1 cellular context compared by ENCODE assay signal in the genomic region with DNA sequence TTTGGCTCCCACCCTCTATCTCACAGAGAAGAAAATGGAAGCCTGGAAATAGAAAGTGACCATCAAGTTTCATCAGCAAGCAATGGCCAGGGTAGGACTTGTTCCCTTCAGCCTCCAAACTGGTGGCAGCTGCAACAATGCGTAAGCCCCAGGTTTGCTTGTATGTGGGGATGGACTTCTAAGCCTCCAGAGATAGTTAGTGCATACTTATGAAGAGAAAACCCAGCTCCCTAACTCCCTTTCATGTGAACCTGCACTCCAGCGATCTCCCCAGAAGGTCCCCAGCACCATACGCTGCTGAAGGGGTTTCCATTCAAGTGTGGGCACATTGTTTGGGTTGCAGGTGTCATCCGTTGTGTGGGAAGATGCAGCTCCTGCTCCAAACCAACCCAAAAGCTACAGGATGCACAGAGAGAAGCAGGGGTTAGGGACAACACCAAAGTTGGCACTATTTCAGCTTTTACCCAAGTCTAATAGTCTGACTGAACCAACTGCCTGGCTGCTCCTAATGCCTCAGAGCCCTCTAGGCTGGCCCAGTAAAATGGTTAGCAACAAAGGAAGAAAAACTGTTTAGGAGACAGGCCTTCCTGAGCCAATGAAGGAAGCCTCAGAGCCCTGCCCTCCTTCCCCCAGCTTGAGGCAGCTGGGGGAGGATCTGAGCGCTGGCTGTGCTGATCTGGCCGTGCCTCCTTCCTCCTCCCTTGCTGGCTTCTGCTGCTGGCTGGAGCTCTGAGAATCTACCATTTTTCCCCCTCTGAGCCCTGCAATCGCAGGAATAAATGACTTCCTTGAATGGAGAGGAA.
TF ChIP-seq lines count a peak whose summit lies in the region.

No MANE protein-coding gene starts in this region.

TF ChIP-seq in HepG2, 621 proteins besides CTCF, POLR2A, EP300 and RAD21 (continued from another document):
- TF ChIP-seq, protein P1, sequence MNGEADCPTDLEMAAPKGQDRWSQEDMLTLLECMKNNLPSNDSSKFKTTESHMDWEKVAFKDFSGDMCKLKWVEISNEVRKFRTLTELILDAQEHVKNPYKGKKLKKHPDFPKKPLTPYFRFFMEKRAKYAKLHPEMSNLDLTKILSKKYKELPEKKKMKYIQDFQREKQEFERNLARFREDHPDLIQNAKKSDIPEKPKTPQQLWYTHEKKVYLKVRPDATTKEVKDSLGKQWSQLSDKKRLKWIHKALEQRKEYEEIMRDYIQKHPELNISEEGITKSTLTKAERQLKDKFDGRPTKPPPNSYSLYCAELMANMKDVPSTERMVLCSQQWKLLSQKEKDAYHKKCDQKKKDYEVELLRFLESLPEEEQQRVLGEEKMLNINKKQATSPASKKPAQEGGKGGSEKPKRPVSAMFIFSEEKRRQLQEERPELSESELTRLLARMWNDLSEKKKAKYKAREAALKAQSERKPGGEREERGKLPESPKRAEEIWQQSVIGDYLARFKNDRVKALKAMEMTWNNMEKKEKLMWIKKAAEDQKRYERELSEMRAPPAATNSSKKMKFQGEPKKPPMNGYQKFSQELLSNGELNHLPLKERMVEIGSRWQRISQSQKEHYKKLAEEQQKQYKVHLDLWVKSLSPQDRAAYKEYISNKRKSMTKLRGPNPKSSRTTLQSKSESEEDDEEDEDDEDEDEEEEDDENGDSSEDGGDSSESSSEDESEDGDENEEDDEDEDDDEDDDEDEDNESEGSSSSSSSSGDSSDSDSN (CRISPR knock-in tag; IDR thresholded peaks at IDR 0.05): peak; percentile 54
- TF ChIP-seq U2AF1 (optimal IDR thresholded peaks at IDR 0.05; ENCODE audit: low read depth, low read length): no peak
- no peak for TF ChIP-seq EEA1 (CRISPR knock-in tag; IDR thresholded peaks at IDR 0.05; ENCODE audit: borderline replicate concordance)
- TF ChIP-seq ZMAT3 (CRISPR knock-in tag; conservative IDR thresholded peaks at IDR 0.05): 0 out of 2 replicates have a peak, but pooled peaks have one; percentile 24
- TF ChIP-seq ZNF263 (CRISPR knock-in tag; IDR thresholded peaks at IDR 0.05): peak; percentile 61
- TF ChIP-seq, protein P2, sequence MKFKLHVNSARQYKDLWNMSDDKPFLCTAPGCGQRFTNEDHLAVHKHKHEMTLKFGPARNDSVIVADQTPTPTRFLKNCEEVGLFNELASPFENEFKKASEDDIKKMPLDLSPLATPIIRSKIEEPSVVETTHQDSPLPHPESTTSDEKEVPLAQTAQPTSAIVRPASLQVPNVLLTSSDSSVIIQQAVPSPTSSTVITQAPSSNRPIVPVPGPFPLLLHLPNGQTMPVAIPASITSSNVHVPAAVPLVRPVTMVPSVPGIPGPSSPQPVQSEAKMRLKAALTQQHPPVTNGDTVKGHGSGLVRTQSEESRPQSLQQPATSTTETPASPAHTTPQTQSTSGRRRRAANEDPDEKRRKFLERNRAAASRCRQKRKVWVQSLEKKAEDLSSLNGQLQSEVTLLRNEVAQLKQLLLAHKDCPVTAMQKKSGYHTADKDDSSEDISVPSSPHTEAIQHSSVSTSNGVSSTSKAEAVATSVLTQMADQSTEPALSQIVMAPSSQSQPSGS (CRISPR knock-in tag; IDR thresholded peaks at IDR 0.05): no peak
- no peak for TF ChIP-seq AKAP8 (CRISPR knock-in tag; IDR thresholded peaks at IDR 0.05)
- TF ChIP-seq, protein P3, sequence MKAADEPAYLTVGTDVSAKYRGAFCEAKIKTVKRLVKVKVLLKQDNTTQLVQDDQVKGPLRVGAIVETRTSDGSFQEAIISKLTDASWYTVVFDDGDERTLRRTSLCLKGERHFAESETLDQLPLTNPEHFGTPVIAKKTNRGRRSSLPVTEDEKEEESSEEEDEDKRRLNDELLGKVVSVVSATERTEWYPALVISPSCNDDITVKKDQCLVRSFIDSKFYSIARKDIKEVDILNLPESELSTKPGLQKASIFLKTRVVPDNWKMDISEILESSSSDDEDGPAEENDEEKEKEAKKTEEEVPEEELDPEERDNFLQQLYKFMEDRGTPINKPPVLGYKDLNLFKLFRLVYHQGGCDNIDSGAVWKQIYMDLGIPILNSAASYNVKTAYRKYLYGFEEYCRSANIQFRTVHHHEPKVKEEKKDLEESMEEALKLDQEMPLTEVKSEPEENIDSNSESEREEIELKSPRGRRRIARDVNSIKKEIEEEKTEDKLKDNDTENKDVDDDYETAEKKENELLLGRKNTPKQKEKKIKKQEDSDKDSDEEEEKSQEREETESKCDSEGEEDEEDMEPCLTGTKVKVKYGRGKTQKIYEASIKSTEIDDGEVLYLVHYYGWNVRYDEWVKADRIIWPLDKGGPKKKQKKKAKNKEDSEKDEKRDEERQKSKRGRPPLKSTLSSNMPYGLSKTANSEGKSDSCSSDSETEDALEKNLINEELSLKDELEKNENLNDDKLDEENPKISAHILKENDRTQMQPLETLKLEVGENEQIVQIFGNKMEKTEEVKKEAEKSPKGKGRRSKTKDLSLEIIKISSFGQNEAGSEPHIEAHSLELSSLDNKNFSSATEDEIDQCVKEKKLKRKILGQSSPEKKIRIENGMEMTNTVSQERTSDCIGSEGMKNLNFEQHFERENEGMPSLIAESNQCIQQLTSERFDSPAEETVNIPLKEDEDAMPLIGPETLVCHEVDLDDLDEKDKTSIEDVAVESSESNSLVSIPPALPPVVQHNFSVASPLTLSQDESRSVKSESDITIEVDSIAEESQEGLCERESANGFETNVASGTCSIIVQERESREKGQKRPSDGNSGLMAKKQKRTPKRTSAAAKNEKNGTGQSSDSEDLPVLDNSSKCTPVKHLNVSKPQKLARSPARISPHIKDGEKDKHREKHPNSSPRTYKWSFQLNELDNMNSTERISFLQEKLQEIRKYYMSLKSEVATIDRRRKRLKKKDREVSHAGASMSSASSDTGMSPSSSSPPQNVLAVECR (CRISPR knock-in tag; IDR thresholded peaks at IDR 0.05; ENCODE audit: borderline replicate concordance): peak; percentile 23; the same call in 1 of the 2 replicates
- no peak for TF ChIP-seq ZNF607 (CRISPR knock-in tag; IDR thresholded peaks at IDR 0.05; ENCODE audit: borderline replicate concordance)
- TF ChIP-seq ZNF550 (CRISPR knock-in tag; IDR thresholded peaks at IDR 0.05; ENCODE audit: borderline replicate concordance): no peak
- TF ChIP-seq ZNF644 (CRISPR knock-in tag; IDR thresholded peaks at IDR 0.05; ENCODE audit: low read depth): peak; percentile 4; the same call in 1 of the 2 replicates
- peak; percentile 16; the same call in 1 of the 2 replicates for TF ChIP-seq ZFX (CRISPR knock-in tag; IDR thresholded peaks at IDR 0.05; ENCODE audit: low read depth)
